1 cellular context compared by ENCODE assay signal in the genomic region with DNA sequence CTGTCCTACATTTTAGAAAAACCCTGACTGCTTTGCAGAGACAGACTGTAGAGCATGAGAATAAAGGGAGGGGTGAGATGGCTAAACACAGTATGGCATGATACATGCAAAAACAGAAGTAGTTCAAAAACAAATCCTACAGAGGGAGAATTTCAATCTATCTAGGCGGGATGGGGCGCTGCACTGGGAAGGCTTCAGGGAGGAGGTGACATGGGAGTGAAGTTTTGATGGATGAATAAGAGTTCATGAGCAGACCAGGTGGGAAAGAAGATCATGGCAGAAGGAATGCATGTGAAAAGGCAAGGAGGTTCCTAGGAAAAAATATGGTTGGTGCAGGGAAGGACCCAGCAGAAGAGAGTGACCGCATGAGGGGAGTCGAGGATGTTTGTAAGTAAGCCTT.
TF ChIP-seq lines count a peak whose summit lies in the region.

No MANE protein-coding gene starts in this region.

TF ChIP-seq in HepG2, 621 proteins besides CTCF, POLR2A, EP300 and RAD21:
- peak; percentile 62 for TF ChIP-seq ZFP36 (IDR thresholded peaks at IDR 0.05; ENCODE audit: borderline replicate concordance, low read depth, low read length, partially characterized antibody)
- no peak for TF ChIP-seq ZNF30 (CRISPR knock-in tag; IDR thresholded peaks at IDR 0.05)
- TF ChIP-seq, protein P1, sequence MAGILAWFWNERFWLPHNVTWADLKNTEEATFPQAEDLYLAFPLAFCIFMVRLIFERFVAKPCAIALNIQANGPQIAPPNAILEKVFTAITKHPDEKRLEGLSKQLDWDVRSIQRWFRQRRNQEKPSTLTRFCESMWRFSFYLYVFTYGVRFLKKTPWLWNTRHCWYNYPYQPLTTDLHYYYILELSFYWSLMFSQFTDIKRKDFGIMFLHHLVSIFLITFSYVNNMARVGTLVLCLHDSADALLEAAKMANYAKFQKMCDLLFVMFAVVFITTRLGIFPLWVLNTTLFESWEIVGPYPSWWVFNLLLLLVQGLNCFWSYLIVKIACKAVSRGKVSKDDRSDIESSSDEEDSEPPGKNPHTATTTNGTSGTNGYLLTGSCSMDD (CRISPR knock-in tag; IDR thresholded peaks at IDR 0.05): no peak
- TF ChIP-seq, protein P2, sequence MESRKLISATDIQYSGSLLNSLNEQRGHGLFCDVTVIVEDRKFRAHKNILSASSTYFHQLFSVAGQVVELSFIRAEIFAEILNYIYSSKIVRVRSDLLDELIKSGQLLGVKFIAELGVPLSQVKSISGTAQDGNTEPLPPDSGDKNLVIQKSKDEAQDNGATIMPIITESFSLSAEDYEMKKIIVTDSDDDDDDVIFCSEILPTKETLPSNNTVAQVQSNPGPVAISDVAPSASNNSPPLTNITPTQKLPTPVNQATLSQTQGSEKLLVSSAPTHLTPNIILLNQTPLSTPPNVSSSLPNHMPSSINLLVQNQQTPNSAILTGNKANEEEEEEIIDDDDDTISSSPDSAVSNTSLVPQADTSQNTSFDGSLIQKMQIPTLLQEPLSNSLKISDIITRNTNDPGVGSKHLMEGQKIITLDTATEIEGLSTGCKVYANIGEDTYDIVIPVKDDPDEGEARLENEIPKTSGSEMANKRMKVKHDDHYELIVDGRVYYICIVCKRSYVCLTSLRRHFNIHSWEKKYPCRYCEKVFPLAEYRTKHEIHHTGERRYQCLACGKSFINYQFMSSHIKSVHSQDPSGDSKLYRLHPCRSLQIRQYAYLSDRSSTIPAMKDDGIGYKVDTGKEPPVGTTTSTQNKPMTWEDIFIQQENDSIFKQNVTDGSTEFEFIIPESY (CRISPR knock-in tag; IDR thresholded peaks at IDR 0.05): peak; percentile 65
